In the genomic region with DNA sequence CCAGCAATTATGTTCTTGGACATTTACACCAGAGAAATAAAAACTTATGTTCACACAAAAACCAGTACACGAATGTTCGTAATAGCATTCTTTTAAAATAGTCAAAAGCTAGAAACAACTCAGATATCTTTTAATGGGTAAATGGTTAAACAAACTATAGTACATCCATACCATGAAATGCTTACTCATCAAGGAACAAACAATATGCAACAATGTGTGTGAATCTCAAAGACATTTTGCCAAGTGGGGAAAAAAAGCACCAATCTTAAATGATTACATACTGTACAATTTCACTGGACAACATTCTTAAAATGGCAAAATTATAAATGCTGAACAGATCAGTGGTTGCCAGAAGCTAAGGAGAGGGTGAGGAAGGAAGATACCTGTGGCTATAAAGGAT, we compare ENCODE assay signal across 1 cellular context.
TF ChIP-seq lines count a peak whose summit lies in the region.

No MANE protein-coding gene starts in this region.

TF ChIP-seq in HepG2, 621 proteins besides CTCF, POLR2A, EP300 and RAD21:
- TF ChIP-seq MAFK (conservative IDR thresholded peaks at IDR 0.05 in 1 of 2, IDR thresholded peaks at IDR 0.05 in 1 of 2; ENCODE audit: low read length in 2 of 2), result peak in 1 of 2 experiments; percentile 52; a peak in 2 of 4 replicates
- TF ChIP-seq MAFF (IDR thresholded peaks at IDR 0.05; ENCODE audit: low read depth, low read length), result 0 out of 2 replicates have a peak, but pooled peaks have one; percentile 5
- TF ChIP-seq, protein P1, sequence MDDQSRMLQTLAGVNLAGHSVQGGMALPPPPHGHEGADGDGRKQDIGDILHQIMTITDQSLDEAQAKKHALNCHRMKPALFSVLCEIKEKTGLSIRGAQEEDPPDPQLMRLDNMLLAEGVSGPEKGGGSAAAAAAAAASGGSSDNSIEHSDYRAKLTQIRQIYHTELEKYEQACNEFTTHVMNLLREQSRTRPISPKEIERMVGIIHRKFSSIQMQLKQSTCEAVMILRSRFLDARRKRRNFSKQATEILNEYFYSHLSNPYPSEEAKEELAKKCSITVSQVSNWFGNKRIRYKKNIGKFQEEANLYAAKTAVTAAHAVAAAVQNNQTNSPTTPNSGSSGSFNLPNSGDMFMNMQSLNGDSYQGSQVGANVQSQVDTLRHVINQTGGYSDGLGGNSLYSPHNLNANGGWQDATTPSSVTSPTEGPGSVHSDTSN (CRISPR knock-in tag; IDR thresholded peaks at IDR 0.05; ENCODE audit: borderline replicate concordance), result no peak
